ENCODE assay signal across 24 cellular contexts in genomic region chr6:169072127-169073042, GRCh38.
DNase-seq lines count a peak whose midpoint lies in the region; ATAC-seq and TF ChIP-seq lines count a peak whose summit lies in the region.
"Had no signal": no experiment of that assay in that cellular context is flagged by ENCODE, and none has a peak within 500 bp of the region (broad histone marks: within the 10 kb centered on the region; RNA-seq: fewer than 3 reads in every experiment).

No MANE protein-coding gene starts in this region.

- H3K9me3 ChIP-seq in right cardiac atrium (ENCODE audit: control insufficient read depth, low read length): no peaks in the 10 kb centered on the region
- H3K9me3 ChIP-seq: stomach had no signal

- no peak for TF ChIP-seq CTCF in chondrocyte (IDR thresholded peaks at IDR 0.05)
- TF ChIP-seq CTCF in osteocyte (IDR thresholded peaks at IDR 0.05): no peak

- H3K27me3 Mint-ChIP-seq in chondrocyte (ENCODE audit: low read depth): no peaks in the 10 kb centered on the region
- no peaks in the 10 kb centered on the region for H3K27me3 Mint-ChIP-seq in osteocyte (ENCODE audit: unreplicated experiment)
- no peaks in the 10 kb centered on the region for H3K27me3 Mint-ChIP-seq in activated T-helper 2 cell treated with anti-CD3 and anti-CD28 coated beads, Interferon-gamma antibody, Interleukin-2, Interleukin-4, amounts not matched to agents 10 μg/mL and 5 μg/mL and 100 μg/mL, durations not matched to agents 14 hours and 24 hours and 36 hours (ENCODE audit: low read depth)
- H3K27me3 Mint-ChIP-seq: activated CD4-positive, alpha-beta T cell treated with anti-CD3 and anti-CD28 coated beads, Interleukin-2, amount 10 ng/mL, durations not matched to agents 24 days and 14 days; type B pancreatic cell had no signal

- H3K36me3 Mint-ChIP-seq in chondrocyte (ENCODE audit: low read depth) (peaks cover 12% of the 10 kb centered on the region), osteocyte (ENCODE audit: unreplicated experiment) (peaks cover 2% of the 10 kb centered on the region)
- H3K36me3 Mint-ChIP-seq in activated T-helper 2 cell treated with anti-CD3 and anti-CD28 coated beads, Interferon-gamma antibody, Interleukin-2, Interleukin-4, amounts not matched to agents 10 μg/mL and 5 μg/mL and 100 μg/mL, durations not matched to agents 14 hours and 24 hours and 36 hours (ENCODE audit: low read depth): no peaks in the 10 kb centered on the region
- H3K36me3 Mint-ChIP-seq: type B pancreatic cell had no signal

- H3K27ac Mint-ChIP-seq in chondrocyte (ENCODE audit: unreplicated experiment): peak overlapping the region; percentile 95
- peak overlapping the region; percentile 93 for H3K27ac Mint-ChIP-seq in osteocyte (ENCODE audit: unreplicated experiment)
- no peak overlapping the region for H3K27ac Mint-ChIP-seq in activated T-helper 2 cell treated with anti-CD3 and anti-CD28 coated beads, Interferon-gamma antibody, Interleukin-2, Interleukin-4, amounts not matched to agents 10 μg/mL and 5 μg/mL and 100 μg/mL, durations not matched to agents 14 hours and 24 hours and 36 hours
- H3K27ac Mint-ChIP-seq: activated CD4-positive, alpha-beta T cell treated with anti-CD3 and anti-CD28 coated beads, Interleukin-2, amount 10 ng/mL, durations not matched to agents 24 days and 14 days; activated T-helper 1 cell treated with anti-CD3 and anti-CD28 coated beads, Interleukin-12 subunit alpha, Interleukin-12 subunit beta, Interleukin-2, Interleukin-4 antibody, amounts not matched to agents 30 ng/mL and 10 ng/mL and 1 ng/mL, durations not matched to agents 14 hours and 24 hours and 36 hours; T-helper 2 cell treated with Interferon-gamma antibody and Interleukin-4, amounts not matched to agents 5 μg/mL and 100 μg/mL, for 36 hours; type B pancreatic cell had no signal

- ATAC-seq in right cardiac atrium (no peak), Right ventricle myocardium superior (ENCODE audit: poor library complexity) (no peak)

- WGBS in right cardiac atrium: 77% methylated on average over 23 of the region's 23 CpGs

- H3K9me3 Mint-ChIP-seq in chondrocyte (ENCODE audit: low read depth) (peaks cover 18% of the 10 kb centered on the region), osteocyte (ENCODE audit: unreplicated experiment) (peaks cover 6% of the 10 kb centered on the region)
- H3K9me3 Mint-ChIP-seq in activated T-helper 2 cell treated with anti-CD3 and anti-CD28 coated beads, Interferon-gamma antibody, Interleukin-2, Interleukin-4, amounts not matched to agents 10 μg/mL and 5 μg/mL and 100 μg/mL, durations not matched to agents 14 hours and 24 hours and 36 hours: no peaks in the 10 kb centered on the region
- H3K9me3 Mint-ChIP-seq: activated CD4-positive, alpha-beta T cell treated with anti-CD3 and anti-CD28 coated beads, Interleukin-2, amount 10 ng/mL, durations not matched to agents 24 days and 14 days; activated T-helper 1 cell treated with anti-CD3 and anti-CD28 coated beads, Interleukin-12 subunit alpha, Interleukin-12 subunit beta, Interleukin-2, Interleukin-4 antibody, amounts not matched to agents 30 ng/mL and 10 ng/mL and 1 ng/mL, durations not matched to agents 14 hours and 24 hours and 36 hours; T-helper 2 cell treated with Interferon-gamma antibody and Interleukin-4, amounts not matched to agents 5 μg/mL and 100 μg/mL, for 36 hours; type B pancreatic cell had no signal

- no peak overlapping the region for H3K4me3 Mint-ChIP-seq in chondrocyte (ENCODE audit: unreplicated experiment)
- no peak overlapping the region for H3K4me3 Mint-ChIP-seq in osteocyte (ENCODE audit: unreplicated experiment)
- no peak overlapping the region for H3K4me3 Mint-ChIP-seq in activated T-helper 2 cell treated with anti-CD3 and anti-CD28 coated beads, Interferon-gamma antibody, Interleukin-2, Interleukin-4, amounts not matched to agents 10 μg/mL and 5 μg/mL and 100 μg/mL, durations not matched to agents 14 hours and 24 hours and 36 hours (ENCODE audit: low read depth)
- H3K4me3 Mint-ChIP-seq: activated CD4-positive, alpha-beta T cell treated with anti-CD3 and anti-CD28 coated beads, Interleukin-2, amount 10 ng/mL, durations not matched to agents 24 days and 14 days; activated T-helper 1 cell treated with anti-CD3 and anti-CD28 coated beads, Interleukin-12 subunit alpha, Interleukin-12 subunit beta, Interleukin-2, Interleukin-4 antibody, amounts not matched to agents 30 ng/mL and 10 ng/mL and 1 ng/mL, durations not matched to agents 14 hours and 24 hours and 36 hours; naive B cell; T-helper 2 cell treated with Interferon-gamma antibody and Interleukin-4, amounts not matched to agents 5 μg/mL and 100 μg/mL, for 36 hours; type B pancreatic cell had no signal

- intact Hi-C loops in right cardiac atrium (cut with DNase I) (loop anchor here in 1 of 4 donors (5.0 kb wide), 1 partner anchor 95 kb away; no protein-coding TSS in a partner anchor), Right ventricle myocardium superior (cut with DNase I) (no loop called here)
- intact Hi-C loops in activated T-helper 2 cell treated with anti-CD3 and anti-CD28 coated beads, Interferon-gamma antibody, Interleukin-2, Interleukin-4, amounts not matched to agents 10 μg/mL and 5 μg/mL and 100 μg/mL, durations not matched to agents 14 hours and 24 hours and 36 hours (cut with micrococcal nuclease): no loop called here

- H3K27ac ChIP-seq in right cardiac atrium (ENCODE audit: low read length): no peak overlapping the region

- H3K27me3 ChIP-seq in right cardiac atrium (ENCODE audit: control insufficient read depth, insufficient read depth): no peaks in the 10 kb centered on the region
- H3K27me3 ChIP-seq: heart left ventricle, stomach had no signal

- H3K4me1 Mint-ChIP-seq in chondrocyte (ENCODE audit: low read depth): peaks cover 75% of the 10 kb centered on the region
- peaks cover 72% of the 10 kb centered on the region for H3K4me1 Mint-ChIP-seq in osteocyte (ENCODE audit: unreplicated experiment)
- no peaks in the 10 kb centered on the region for H3K4me1 Mint-ChIP-seq in activated T-helper 2 cell treated with anti-CD3 and anti-CD28 coated beads, Interferon-gamma antibody, Interleukin-2, Interleukin-4, amounts not matched to agents 10 μg/mL and 5 μg/mL and 100 μg/mL, durations not matched to agents 14 hours and 24 hours and 36 hours (ENCODE audit: low read depth)
- H3K4me1 Mint-ChIP-seq: activated CD4-positive, alpha-beta T cell treated with anti-CD3 and anti-CD28 coated beads, Interleukin-2, amount 10 ng/mL, durations not matched to agents 24 days and 14 days; naive B cell had no signal

- H3K4me1 ChIP-seq in right cardiac atrium (ENCODE audit: control insufficient read depth, insufficient read depth, low read length): no peaks in the 10 kb centered on the region

- no peak overlapping the region for H3K4me3 ChIP-seq in right cardiac atrium (ENCODE audit: low read length)
- H3K4me3 ChIP-seq: heart left ventricle, stomach had no signal

- DNase-seq in right cardiac atrium (peak in 2 of 3 donors; percentile 25 to 67), Right ventricle myocardium superior (no peak), chondrocyte (ENCODE audit: low spot score) (no peak), osteocyte (ENCODE audit: extremely low spot score, unreplicated experiment) (no peak), DMS 273 (lab: John Stamatoyannopoulos, UW; ENCODE audit: unreplicated experiment) (no peak), putamen (ENCODE audit: low spot score) (no peak), DMS79 (lab: John Stamatoyannopoulos, UW) (no peak)
- DNase-seq in activated T-helper 2 cell treated with anti-CD3 and anti-CD28 coated beads, Interferon-gamma antibody, Interleukin-2, Interleukin-4, amounts not matched to agents 10 μg/mL and 5 μg/mL and 100 μg/mL, durations not matched to agents 14 hours and 24 hours and 36 hours (ENCODE audit: low spot score): no peak
- DNase-seq: activated CD4-positive, alpha-beta T cell treated with anti-CD3 and anti-CD28 coated beads, Interleukin-2, amount 10 ng/mL, durations not matched to agents 24 days and 14 days; activated naive CD4-positive, alpha-beta T cell treated with anti-CD3 and anti-CD28 coated beads, Interleukin-2, amount 50 U/mL, for 16 hours; COR-L47; DND-41; HCEC 1CT; naive B cell; NCI-H1105; NCI-H1930; NCI-H774; RPMI8226; stimulated activated CD4-positive, alpha-beta T cell treated with anti-CD3 and anti-CD28 coated beads, Interleukin-15, amount 100 ng/mL, for 24 hours; stomach had no signal

Comparison
In these comparisons a context has a peak if more than half of its experiments do, and no peak if none do; other contexts are left out.
1. DNase-seq: peak in right cardiac atrium (2 of 3); none in Right ventricle myocardium superior (single experiment), chondrocyte (single experiment), osteocyte (single experiment), DMS 273 (single experiment), putamen (single experiment), DMS79 (single experiment) and activated T-helper 2 cell treated with anti-CD3 and anti-CD28 coated beads, Interferon-gamma antibody, Interleukin-2, Interleukin-4, amounts not matched to agents 10 μg/mL and 5 μg/mL and 100 μg/mL, durations not matched to agents 14 hours and 24 hours and 36 hours (single experiment).